8 cellular contexts compared by ENCODE assay signal in genomic region chr6:6811151-6812002, GRCh38.
A peak's percentile ranks its signal among the peaks of the same experiment; 100 is the strongest.
DNase-seq lines count a peak whose midpoint lies in the region; ATAC-seq and TF ChIP-seq lines count a peak whose summit lies in the region.

No MANE protein-coding gene starts in this region.

- ATAC-seq in Right ventricle myocardium inferior (peak; percentile 39), GM21526 (IDR thresholded peaks at IDR 0.05; ENCODE audit: low FRiP score, unreplicated experiment) (no peak)

- DNase-seq in Right ventricle myocardium inferior (ENCODE audit: missing footprints): no peak
- no peak for DNase-seq in cardiac septum (ENCODE audit: low spot score)
- DNase-seq in NCI-H345 (lab: John Stamatoyannopoulos, UW): peak; percentile 54
- DNase-seq in MCF 10A (ENCODE audit: unreplicated experiment): peak; percentile 98
- DNase-seq in left kidney (ENCODE audit: low read depth, low spot score): peak; percentile 85
- DNase-seq in stromal cell of bone marrow (ENCODE audit: low read depth): peak; percentile 43
- no peak for DNase-seq in GDM1 (lab: John Stamatoyannopoulos, UW)

- no peak for TF ChIP-seq CTCF in MCF 10A (IDR thresholded peaks at IDR 0.05; ENCODE audit: unreplicated experiment)

- POLR2A ChIA-PET in MCF 10A (lab: Yijun Ruan, JAX): interaction anchor here (0.5 to 3.9 kb wide), 19 partner anchors 8 to 326 kb away, joined by 3 to 31 read pairs (median 4); no protein-coding TSS in a partner anchor

- intact Hi-C loops in Right ventricle myocardium inferior (cut with DNase I) (no loop called here), cardiac septum (cut with DNase I) (no loop called here), MCF 10A (cut with micrococcal nuclease) (no loop called here)

- no TSS peak for BruUV-seq in MCF 10A (replicated peaks; lab: Mats Ljungman, UMichigan)

- CTCF ChIA-PET in MCF 10A (lab: Yijun Ruan, JAX): interaction anchor here (0.6 to 0.9 kb wide), 3 partner anchors 81 to 1253 kb away, joined by 3 to 6 read pairs (median 4); partner anchors contain the start of gene BLOC1S5

- no peaks in the 10 kb centered on the region for H3K36me3 Mint-ChIP-seq in MCF 10A (ENCODE audit: insufficient read depth, unreplicated experiment)

- peaks cover 28% of the 10 kb centered on the region for H3K4me1 Mint-ChIP-seq in MCF 10A (ENCODE audit: insufficient read depth, unreplicated experiment)

- peak overlapping the region; percentile 80 for H3K27ac Mint-ChIP-seq in MCF 10A (ENCODE audit: low read depth, unreplicated experiment)

- no peaks in the 10 kb centered on the region for H3K9me3 Mint-ChIP-seq in MCF 10A (ENCODE audit: unreplicated experiment)

- H3K27me3 Mint-ChIP-seq in MCF 10A (ENCODE audit: insufficient read depth, unreplicated experiment): no peaks in the 10 kb centered on the region

- peak overlapping the region; percentile 48 for H3K4me3 Mint-ChIP-seq in MCF 10A (ENCODE audit: unreplicated experiment)

Comparison
In these comparisons a context has a peak if more than half of its experiments do, and no peak if none do; other contexts are left out.
1. DNase-seq: peak in NCI-H345 (single experiment), MCF 10A (single experiment), left kidney (single experiment) and stromal cell of bone marrow (single experiment); none in Right ventricle myocardium inferior (single experiment), cardiac septum (single experiment) and GDM1 (single experiment).